In genomic region chr13:25770601-25771000, GRCh38 we compare ENCODE assay signal across 23 cellular contexts.
A peak's percentile ranks its signal among the peaks of the same experiment; 100 is the strongest.
DNase-seq lines count a peak whose midpoint lies in the region; ATAC-seq, FAIRE-seq and TF ChIP-seq lines count a peak whose summit lies in the region.
"Had no signal": no experiment of that assay in that cellular context is flagged by ENCODE, and none has a peak within 500 bp of the region (broad histone marks: within the 10 kb centered on the region; RNA-seq: fewer than 3 reads in every experiment).

No MANE protein-coding gene starts in this region.

- ATAC-seq in GM18498 (IDR thresholded peaks at IDR 0.05; ENCODE audit: unreplicated experiment), result no peak

- no peaks in the 10 kb centered on the region for H3K23me2 ChIP-seq in H9 (ENCODE audit: insufficient read length, low read depth, low read length, poor library complexity, severe bottlenecking)

- H3K9ac ChIP-seq in H9 (ENCODE audit: extremely low read depth, insufficient read length, low read length), result no peak overlapping the region
- H3K9ac ChIP-seq in astrocyte (ENCODE audit: low read length), result no peak overlapping the region
- H3K9ac ChIP-seq in trophoblast cell (ENCODE audit: low read length), result no peak overlapping the region
- H3K9ac ChIP-seq: BLaER1 had no signal

- H3K27ac Mint-ChIP-seq in H9, result peak overlapping the region in 2 of 3 experiments; percentile 24 to 45; a peak in 3 of 7 replicates
- H3K27ac Mint-ChIP-seq in astrocyte (ENCODE audit: unreplicated experiment), result peak overlapping the region; percentile 79
- H3K27ac Mint-ChIP-seq: CD4-positive, CD25-positive, alpha-beta regulatory T cell; HFFc6 had no signal

- H4K91ac ChIP-seq in H9 (ENCODE audit: insufficient read length, low read depth, low read length) (no peak overlapping the region), trophoblast cell (ENCODE audit: low read depth, low read length) (no peak overlapping the region)

- H3K4me1 Mint-ChIP-seq in H9, result peaks cover 29 to 30% of the 10 kb centered on the region in 2 experiments
- H3K4me1 Mint-ChIP-seq in astrocyte (ENCODE audit: low read depth, unreplicated experiment), result peaks cover 27% of the 10 kb centered on the region

- H3K4me3 ChIP-seq in astrocyte (ENCODE audit: insufficient read depth, low read depth, low read length) (no peak overlapping the region), trophoblast cell (ENCODE audit: low read depth, low read length) (no peak overlapping the region), tibial artery (no peak overlapping the region)
- H3K4me3 ChIP-seq: BLaER1, HAP-1 had no signal

- no peak overlapping the region for H3K56ac ChIP-seq in H9 (ENCODE audit: insufficient read length, low read depth, low read length)

- H3K9me3 ChIP-seq in H9 (ENCODE audit: control insufficient read depth, low read depth, low read length) (no peaks in the 10 kb centered on the region), astrocyte (ENCODE audit: insufficient read depth, low read depth, low read length) (no peaks in the 10 kb centered on the region), trophoblast cell (ENCODE audit: insufficient read depth, low read depth, low read length) (no peaks in the 10 kb centered on the region), tibial artery (no peaks in the 10 kb centered on the region)
- H3K9me3 ChIP-seq: HAP-1 had no signal

- no peak for FAIRE-seq in astrocyte (lab: Jason Lieb, UNC)
- FAIRE-seq: A204.1 had no signal

- TF ChIP-seq CTCF in H9 (conservative IDR thresholded peaks at IDR 0.05) (no peak), astrocyte (IDR thresholded peaks at IDR 0.05; ENCODE audit: insufficient read depth, low read depth, low read length) (no peak), tibial artery (IDR thresholded peaks at IDR 0.05) (no peak)

- H3K36me3 ChIP-seq in astrocyte (ENCODE audit: insufficient read depth, low read length), result no peaks in the 10 kb centered on the region
- no peaks in the 10 kb centered on the region for H3K36me3 ChIP-seq in trophoblast cell (ENCODE audit: control insufficient read depth in 1 of 2, insufficient read depth in 2 of 2, low read length in 2 of 2)
- no peaks in the 10 kb centered on the region for H3K36me3 ChIP-seq in tibial artery
- H3K36me3 ChIP-seq: BLaER1, HAP-1 had no signal

- 0 out of 2 replicates have a peak, but pooled peaks cover 2% of the 10 kb centered on the region for H3K27me3 Mint-ChIP-seq in H9 (ENCODE audit: low read depth)
- peaks cover 10% of the 10 kb centered on the region for H3K27me3 Mint-ChIP-seq in astrocyte (ENCODE audit: low read depth, unreplicated experiment)
- H3K27me3 Mint-ChIP-seq: CD4-positive, CD25-positive, alpha-beta regulatory T cell had no signal

- H2BK12ac ChIP-seq in H9 (ENCODE audit: insufficient read length, low read depth, low read length) (no peak overlapping the region), trophoblast cell (ENCODE audit: low read length) (no peak overlapping the region)

- no peak overlapping the region for H3K4me3 Mint-ChIP-seq in H9
- no peak overlapping the region for H3K4me3 Mint-ChIP-seq in astrocyte (ENCODE audit: unreplicated experiment)
- H3K4me3 Mint-ChIP-seq: CD4-positive, CD25-positive, alpha-beta regulatory T cell; HFFc6 had no signal

- H3K4ac ChIP-seq in H9 (ENCODE audit: low read depth, low read length), result no peak overlapping the region
- no peak overlapping the region for H3K4ac ChIP-seq in trophoblast cell (ENCODE audit: low read depth, low read length)

- H2AK5ac ChIP-seq in H9 (ENCODE audit: insufficient read length, low read length), result no peak overlapping the region
- H2AK5ac ChIP-seq in trophoblast cell (ENCODE audit: low read length), result no peak overlapping the region

- H3K27ac ChIP-seq in H9 (ENCODE audit: insufficient read length, low read depth, low read length) (no peak overlapping the region), astrocyte (ENCODE audit: low read depth, low read length) (no peak overlapping the region), trophoblast cell (ENCODE audit: low read depth, low read length) (no peak overlapping the region), tibial artery (no peak overlapping the region)
- H3K27ac ChIP-seq: BLaER1, HL-60 had no signal

- no peaks in the 10 kb centered on the region for H3K27me3 ChIP-seq in H9 (ENCODE audit: insufficient read depth, low read length)
- H3K27me3 ChIP-seq in astrocyte (ENCODE audit: insufficient read depth, low read length), result no peaks in the 10 kb centered on the region
- no peaks in the 10 kb centered on the region for H3K27me3 ChIP-seq in trophoblast cell (ENCODE audit: insufficient read depth, low read length)
- peaks cover 0 to 18% of the 10 kb centered on the region in 2 donors for H3K27me3 ChIP-seq in tibial artery
- H3K27me3 ChIP-seq: BLaER1 had no signal

- H3K4me2 ChIP-seq in H9 (ENCODE audit: insufficient read depth, insufficient read length, low read length) (no peak overlapping the region), astrocyte (ENCODE audit: low read length) (no peak overlapping the region), trophoblast cell (ENCODE audit: low read length) (no peak overlapping the region)
- H3K4me2 ChIP-seq: BLaER1 had no signal

- H3K36me3 Mint-ChIP-seq in H9 (ENCODE audit: insufficient read depth in 1 of 3, low read depth in 3 of 3) (peaks cover 0 to 8% (median 3%) of the 10 kb centered on the region in 3 experiments; a peak in 5 of 7 replicates), astrocyte (ENCODE audit: low read depth, unreplicated experiment) (peaks cover 2% of the 10 kb centered on the region)
- H3K36me3 Mint-ChIP-seq: CD4-positive, CD25-positive, alpha-beta regulatory T cell had no signal

- H4K20me1 ChIP-seq in H9 (ENCODE audit: control insufficient read depth, insufficient read depth, insufficient read length), result no peaks in the 10 kb centered on the region
- H4K20me1 ChIP-seq in astrocyte (ENCODE audit: insufficient read depth, low read length), result no peaks in the 10 kb centered on the region
- H4K20me1 ChIP-seq: BLaER1 had no signal

- H2BK5ac ChIP-seq in H9 (ENCODE audit: insufficient read length, low read length) (no peak overlapping the region), trophoblast cell (ENCODE audit: low read depth, low read length, poor library complexity) (no peak overlapping the region)

- no peaks in the 10 kb centered on the region for H3K79me2 ChIP-seq in H9 (ENCODE audit: insufficient read depth, low read length)
- no peaks in the 10 kb centered on the region for H3K79me2 ChIP-seq in astrocyte (ENCODE audit: insufficient read depth, low read length)
- H3K79me2 ChIP-seq in trophoblast cell (ENCODE audit: control insufficient read depth, insufficient read depth, low read length, poor library complexity), result peaks cover 2% of the 10 kb centered on the region

- no peak overlapping the region for H3T11ph ChIP-seq in H9 (ENCODE audit: low read length)

- DNase-seq in H9 (no peak), astrocyte (ENCODE audit: low read depth) (no peak), left kidney (ENCODE audit: low read depth, low spot score) (peak; percentile 35), trophoblast cell (peak; percentile 40 to 49), HuH-7 (ENCODE audit: low spot score) (no peak), tibial artery (no peak)
- DNase-seq: CD4-positive, CD25-positive, alpha-beta regulatory T cell; HFFc6; Karpas-422; NCI-H1092; NCI-H1417 treated with DMSO at 0.1 percent for 48 hours; NCI-H1694 treated with DMSO at 0.1 percent for 48 hours; NCI-H2081; NCI-H2171 treated with DMSO at 0.1 percent for 48 hours; NCI-H524 treated with DMSO at 0.1 percent for 48 hours; NCI-H774; RPMI8226; SHP77 had no signal

- intact Hi-C loops in tibial artery (cut with DNase I; ENCODE audit: low total_unique reads), result no loop called here

- H4K12ac ChIP-seq in trophoblast cell (ENCODE audit: low read depth, low read length), result no peak overlapping the region

- no peak overlapping the region for H2BK15ac ChIP-seq in H9 (ENCODE audit: low read depth, low read length)

- H2BK20ac ChIP-seq in H9 (ENCODE audit: low read depth, low read length, poor library complexity, severe bottlenecking), result no peak overlapping the region

- H2BK120ac ChIP-seq in H9 (ENCODE audit: low read depth, low read length, poor library complexity, severe bottlenecking), result no peak overlapping the region
- no peak overlapping the region for H2BK120ac ChIP-seq in trophoblast cell (ENCODE audit: insufficient read depth, low read length, poor library complexity)

- no peak overlapping the region for H3K18ac ChIP-seq in H9 (ENCODE audit: insufficient read length, low read depth, low read length)
- H3K18ac ChIP-seq in trophoblast cell (ENCODE audit: low read length), result no peak overlapping the region

- H3K23ac ChIP-seq in H9 (ENCODE audit: insufficient read length, low read depth, low read length), result no peak overlapping the region
- no peak overlapping the region for H3K23ac ChIP-seq in trophoblast cell (ENCODE audit: low read length)

- H3K14ac ChIP-seq in H9 (ENCODE audit: insufficient read depth, low read length) (no peak overlapping the region), trophoblast cell (ENCODE audit: low read length) (no peak overlapping the region)

- no peak overlapping the region for H4K5ac ChIP-seq in H9 (ENCODE audit: insufficient read length, low read depth, low read length)

- no peaks in the 10 kb centered on the region for H3K79me1 ChIP-seq in H9 (ENCODE audit: insufficient read depth, low read depth, low read length, poor library complexity, severe bottlenecking)
- H3K79me1 ChIP-seq in trophoblast cell (ENCODE audit: low read length), result no peaks in the 10 kb centered on the region

- H3K9me3 Mint-ChIP-seq in H9, result peaks cover 0 to 5% of the 10 kb centered on the region in 2 experiments; a peak in 3 of 5 replicates
- peaks cover 10% of the 10 kb centered on the region for H3K9me3 Mint-ChIP-seq in astrocyte (ENCODE audit: unreplicated experiment)
- H3K9me3 Mint-ChIP-seq: CD4-positive, CD25-positive, alpha-beta regulatory T cell had no signal

- H2AFZ ChIP-seq in H9 (ENCODE audit: low read length) (no peak overlapping the region), astrocyte (ENCODE audit: low read depth, low read length) (no peak overlapping the region), trophoblast cell (ENCODE audit: insufficient read depth, low read length, poor library complexity) (no peak overlapping the region)

- H4K8ac ChIP-seq in H9 (replicated peaks; ENCODE audit: insufficient read length, low read depth, low read length) (no peak overlapping the region), trophoblast cell (ENCODE audit: low read depth, low read length) (no peak overlapping the region)

- H3K4me1 ChIP-seq in H9 (ENCODE audit: insufficient read depth, low read length) (peaks cover 8% of the 10 kb centered on the region; the same call in 1 of the 2 replicates), astrocyte (ENCODE audit: insufficient read depth, low read length) (peaks cover 11% of the 10 kb centered on the region), trophoblast cell (ENCODE audit: control insufficient read depth in 1 of 2, insufficient read depth in 2 of 2, low read length in 2 of 2) (peaks cover 3 to 4% of the 10 kb centered on the region in 2 experiments), tibial artery (no peaks in the 10 kb centered on the region)
- H3K4me1 ChIP-seq: HAP-1 had no signal

- WGBS in H9 (ENCODE audit: extremely low coverage, insufficient read length, low lambda C conversion rate), result no CpG with 5 or more reads among the region's 7 CpGs
- no CpG with 5 or more reads among the region's 7 CpGs for WGBS in trophoblast cell (ENCODE audit: extremely low coverage, insufficient coverage, insufficient read length)

Comparison
In these comparisons a context has a peak if more than half of its experiments do, and no peak if none do; other contexts are left out.
1. DNase-seq: peak in left kidney (single experiment) and trophoblast cell (2 of 2); none in H9 (single experiment), astrocyte (single experiment), HuH-7 (single experiment) and tibial artery (0 of 2).